ENCODE assay signal across 1 cellular context in the genomic region with DNA sequence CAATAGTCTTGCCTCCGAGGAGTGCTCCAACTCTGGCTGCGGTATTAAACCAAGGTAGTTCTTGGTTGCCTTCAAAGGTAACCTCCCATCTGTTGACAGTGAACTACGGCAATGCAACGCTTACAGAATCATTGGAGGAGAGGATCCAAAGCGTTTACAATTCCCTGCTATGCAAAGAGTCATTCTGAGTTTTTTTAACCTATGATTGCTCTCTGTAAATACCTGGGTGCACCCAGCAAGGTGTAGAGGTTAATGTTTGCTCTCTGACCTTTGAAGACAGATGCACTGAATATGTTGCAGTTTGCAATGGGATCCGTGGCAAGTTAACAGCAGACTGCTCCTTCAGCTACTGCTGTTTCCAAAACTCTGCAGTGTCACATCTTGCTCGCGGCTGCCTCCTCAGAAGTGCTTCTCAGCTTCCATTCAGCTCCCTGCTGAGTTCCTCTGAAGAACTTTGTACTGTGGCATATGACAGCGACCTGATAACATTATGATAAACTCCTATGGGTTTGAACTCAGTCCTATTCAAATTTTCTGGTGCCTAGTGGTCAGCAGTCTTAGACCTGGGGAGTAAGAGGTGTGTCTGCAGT.
TF ChIP-seq lines count a peak whose summit lies in the region.

No MANE protein-coding gene starts in this region.

TF ChIP-seq in HepG2, 621 proteins besides CTCF, POLR2A, EP300 and RAD21 (continued from another document):
- TF ChIP-seq, protein P1, sequence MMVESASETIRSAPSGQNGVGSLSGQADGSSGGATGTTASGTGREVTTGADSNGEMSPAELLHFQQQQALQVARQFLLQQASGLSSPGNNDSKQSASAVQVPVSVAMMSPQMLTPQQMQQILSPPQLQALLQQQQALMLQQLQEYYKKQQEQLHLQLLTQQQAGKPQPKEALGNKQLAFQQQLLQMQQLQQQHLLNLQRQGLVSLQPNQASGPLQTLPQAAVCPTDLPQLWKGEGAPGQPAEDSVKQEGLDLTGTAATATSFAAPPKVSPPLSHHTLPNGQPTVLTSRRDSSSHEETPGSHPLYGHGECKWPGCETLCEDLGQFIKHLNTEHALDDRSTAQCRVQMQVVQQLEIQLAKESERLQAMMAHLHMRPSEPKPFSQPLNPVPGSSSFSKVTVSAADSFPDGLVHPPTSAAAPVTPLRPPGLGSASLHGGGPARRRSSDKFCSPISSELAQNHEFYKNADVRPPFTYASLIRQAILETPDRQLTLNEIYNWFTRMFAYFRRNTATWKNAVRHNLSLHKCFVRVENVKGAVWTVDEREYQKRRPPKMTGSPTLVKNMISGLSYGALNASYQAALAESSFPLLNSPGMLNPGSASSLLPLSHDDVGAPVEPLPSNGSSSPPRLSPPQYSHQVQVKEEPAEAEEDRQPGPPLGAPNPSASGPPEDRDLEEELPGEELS (CRISPR knock-in tag; IDR thresholded peaks at IDR 0.05): peak; percentile 55; the same call in 1 of the 2 replicates
- TF ChIP-seq ZNF251 (CRISPR knock-in tag; IDR thresholded peaks at IDR 0.05) (no peak), HNRNPK (IDR thresholded peaks at IDR 0.05; ENCODE audit: low read depth, low read length, poor library complexity, severe bottlenecking) (no peak), ZNF570 (CRISPR knock-in tag; IDR thresholded peaks at IDR 0.05; ENCODE audit: borderline replicate concordance) (no peak), ELF3 (CRISPR knock-in tag; IDR thresholded peaks at IDR 0.05) (no peak), SP4 (CRISPR knock-in tag; IDR thresholded peaks at IDR 0.05) (no peak), CBX5 (CRISPR knock-in tag; IDR thresholded peaks at IDR 0.05; ENCODE audit: borderline replicate concordance) (no peak), FOXP1 (IDR thresholded peaks at IDR 0.05) (no peak), FOXP1 (CRISPR knock-in tag; IDR thresholded peaks at IDR 0.05) (peak; percentile 54; the same call in 1 of the 2 replicates), PTBP1 (IDR thresholded peaks at IDR 0.05; ENCODE audit: low read depth, low read length, poor library complexity, severe bottlenecking) (no peak), HES4 (CRISPR knock-in tag; IDR thresholded peaks at IDR 0.05; ENCODE audit: borderline replicate concordance) (no peak)
- TF ChIP-seq, protein P2, sequence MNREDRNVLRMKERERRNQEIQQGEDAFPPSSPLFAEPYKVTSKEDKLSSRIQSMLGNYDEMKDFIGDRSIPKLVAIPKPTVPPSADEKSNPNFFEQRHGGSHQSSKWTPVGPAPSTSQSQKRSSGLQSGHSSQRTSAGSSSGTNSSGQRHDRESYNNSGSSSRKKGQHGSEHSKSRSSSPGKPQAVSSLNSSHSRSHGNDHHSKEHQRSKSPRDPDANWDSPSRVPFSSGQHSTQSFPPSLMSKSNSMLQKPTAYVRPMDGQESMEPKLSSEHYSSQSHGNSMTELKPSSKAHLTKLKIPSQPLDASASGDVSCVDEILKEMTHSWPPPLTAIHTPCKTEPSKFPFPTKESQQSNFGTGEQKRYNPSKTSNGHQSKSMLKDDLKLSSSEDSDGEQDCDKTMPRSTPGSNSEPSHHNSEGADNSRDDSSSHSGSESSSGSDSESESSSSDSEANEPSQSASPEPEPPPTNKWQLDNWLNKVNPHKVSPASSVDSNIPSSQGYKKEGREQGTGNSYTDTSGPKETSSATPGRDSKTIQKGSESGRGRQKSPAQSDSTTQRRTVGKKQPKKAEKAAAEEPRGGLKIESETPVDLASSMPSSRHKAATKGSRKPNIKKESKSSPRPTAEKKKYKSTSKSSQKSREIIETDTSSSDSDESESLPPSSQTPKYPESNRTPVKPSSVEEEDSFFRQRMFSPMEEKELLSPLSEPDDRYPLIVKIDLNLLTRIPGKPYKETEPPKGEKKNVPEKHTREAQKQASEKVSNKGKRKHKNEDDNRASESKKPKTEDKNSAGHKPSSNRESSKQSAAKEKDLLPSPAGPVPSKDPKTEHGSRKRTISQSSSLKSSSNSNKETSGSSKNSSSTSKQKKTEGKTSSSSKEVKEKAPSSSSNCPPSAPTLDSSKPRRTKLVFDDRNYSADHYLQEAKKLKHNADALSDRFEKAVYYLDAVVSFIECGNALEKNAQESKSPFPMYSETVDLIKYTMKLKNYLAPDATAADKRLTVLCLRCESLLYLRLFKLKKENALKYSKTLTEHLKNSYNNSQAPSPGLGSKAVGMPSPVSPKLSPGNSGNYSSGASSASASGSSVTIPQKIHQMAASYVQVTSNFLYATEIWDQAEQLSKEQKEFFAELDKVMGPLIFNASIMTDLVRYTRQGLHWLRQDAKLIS (CRISPR knock-in tag; IDR thresholded peaks at IDR 0.05): no peak
- TF ChIP-seq, protein P3, sequence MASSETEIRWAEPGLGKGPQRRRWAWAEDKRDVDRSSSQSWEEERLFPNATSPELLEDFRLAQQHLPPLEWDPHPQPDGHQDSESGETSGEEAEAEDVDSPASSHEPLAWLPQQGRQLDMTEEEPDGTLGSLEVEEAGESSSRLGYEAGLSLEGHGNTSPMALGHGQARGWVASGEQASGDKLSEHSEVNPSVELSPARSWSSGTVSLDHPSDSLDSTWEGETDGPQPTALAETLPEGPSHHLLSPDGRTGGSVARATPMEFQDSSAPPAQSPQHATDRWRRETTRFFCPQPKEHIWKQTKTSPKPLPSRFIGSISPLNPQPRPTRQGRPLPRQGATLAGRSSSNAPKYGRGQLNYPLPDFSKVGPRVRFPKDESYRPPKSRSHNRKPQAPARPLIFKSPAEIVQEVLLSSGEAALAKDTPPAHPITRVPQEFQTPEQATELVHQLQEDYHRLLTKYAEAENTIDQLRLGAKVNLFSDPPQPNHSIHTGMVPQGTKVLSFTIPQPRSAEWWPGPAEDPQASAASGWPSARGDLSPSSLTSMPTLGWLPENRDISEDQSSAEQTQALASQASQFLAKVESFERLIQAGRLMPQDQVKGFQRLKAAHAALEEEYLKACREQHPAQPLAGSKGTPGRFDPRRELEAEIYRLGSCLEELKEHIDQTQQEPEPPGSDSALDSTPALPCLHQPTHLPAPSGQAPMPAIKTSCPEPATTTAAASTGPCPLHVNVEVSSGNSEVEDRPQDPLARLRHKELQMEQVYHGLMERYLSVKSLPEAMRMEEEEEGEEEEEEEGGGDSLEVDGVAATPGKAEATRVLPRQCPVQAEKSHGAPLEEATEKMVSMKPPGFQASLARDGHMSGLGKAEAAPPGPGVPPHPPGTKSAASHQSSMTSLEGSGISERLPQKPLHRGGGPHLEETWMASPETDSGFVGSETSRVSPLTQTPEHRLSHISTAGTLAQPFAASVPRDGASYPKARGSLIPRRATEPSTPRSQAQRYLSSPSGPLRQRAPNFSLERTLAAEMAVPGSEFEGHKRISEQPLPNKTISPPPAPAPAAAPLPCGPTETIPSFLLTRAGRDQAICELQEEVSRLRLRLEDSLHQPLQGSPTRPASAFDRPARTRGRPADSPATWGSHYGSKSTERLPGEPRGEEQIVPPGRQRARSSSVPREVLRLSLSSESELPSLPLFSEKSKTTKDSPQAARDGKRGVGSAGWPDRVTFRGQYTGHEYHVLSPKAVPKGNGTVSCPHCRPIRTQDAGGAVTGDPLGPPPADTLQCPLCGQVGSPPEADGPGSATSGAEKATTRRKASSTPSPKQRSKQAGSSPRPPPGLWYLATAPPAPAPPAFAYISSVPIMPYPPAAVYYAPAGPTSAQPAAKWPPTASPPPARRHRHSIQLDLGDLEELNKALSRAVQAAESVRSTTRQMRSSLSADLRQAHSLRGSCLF (CRISPR knock-in tag; IDR thresholded peaks at IDR 0.05; ENCODE audit: borderline replicate concordance): no peak
- TF ChIP-seq, protein P4, sequence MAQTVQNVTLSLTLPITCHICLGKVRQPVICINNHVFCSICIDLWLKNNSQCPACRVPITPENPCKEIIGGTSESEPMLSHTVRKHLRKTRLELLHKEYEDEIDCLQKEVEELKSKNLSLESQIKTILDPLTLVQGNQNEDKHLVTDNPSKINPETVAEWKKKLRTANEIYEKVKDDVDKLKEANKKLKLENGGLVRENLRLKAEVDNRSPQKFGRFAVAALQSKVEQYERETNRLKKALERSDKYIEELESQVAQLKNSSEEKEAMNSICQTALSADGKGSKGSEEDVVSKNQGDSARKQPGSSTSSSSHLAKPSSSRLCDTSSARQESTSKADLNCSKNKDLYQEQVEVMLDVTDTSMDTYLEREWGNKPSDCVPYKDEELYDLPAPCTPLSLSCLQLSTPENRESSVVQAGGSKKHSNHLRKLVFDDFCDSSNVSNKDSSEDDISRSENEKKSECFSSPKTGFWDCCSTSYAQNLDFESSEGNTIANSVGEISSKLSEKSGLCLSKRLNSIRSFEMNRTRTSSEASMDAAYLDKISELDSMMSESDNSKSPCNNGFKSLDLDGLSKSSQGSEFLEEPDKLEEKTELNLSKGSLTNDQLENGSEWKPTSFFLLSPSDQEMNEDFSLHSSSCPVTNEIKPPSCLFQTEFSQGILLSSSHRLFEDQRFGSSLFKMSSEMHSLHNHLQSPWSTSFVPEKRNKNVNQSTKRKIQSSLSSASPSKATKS (CRISPR knock-in tag; IDR thresholded peaks at IDR 0.05): no peak
